In the genomic region with DNA sequence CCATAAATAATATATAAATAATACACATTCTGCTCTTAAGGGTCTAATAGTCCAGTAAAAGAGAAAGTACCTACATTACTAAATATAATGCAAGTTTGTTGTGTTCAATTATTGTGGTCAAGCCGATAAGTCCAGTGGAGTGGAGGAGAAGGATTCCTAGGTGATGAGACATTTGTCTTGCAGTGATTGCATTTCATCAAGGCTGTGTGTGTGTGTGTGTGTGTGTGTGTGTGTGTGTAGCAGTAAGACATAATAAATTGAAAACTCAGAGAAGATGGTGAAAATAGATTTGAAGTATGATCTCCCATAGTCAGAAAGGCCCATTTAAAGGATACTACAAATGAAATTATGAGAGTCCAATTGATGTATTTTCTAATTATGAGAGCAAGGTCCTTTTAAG, we compare ENCODE assay signal across 12 cellular contexts.
DNase-seq lines count a peak whose midpoint lies in the region; ATAC-seq and TF ChIP-seq lines count a peak whose summit lies in the region.
"Had no signal": no experiment of that assay in that cellular context is flagged by ENCODE, and none has a peak within 500 bp of the region (broad histone marks: within the 10 kb centered on the region; RNA-seq: fewer than 3 reads in every experiment).

No MANE protein-coding gene starts in this region.

- H3K36me3 ChIP-seq in HEK293 (ENCODE audit: control insufficient read depth in 2 of 2, insufficient read depth in 1 of 2, low read length in 2 of 2) (no peaks in the 10 kb centered on the region), transverse colon (no peaks in the 10 kb centered on the region)
- H3K36me3 ChIP-seq: neutrophil had no signal

- H3K9me3 Mint-ChIP-seq in activated CD8-positive, alpha-beta memory T cell treated with anti-CD3 and anti-CD28 coated beads, Interleukin-2, amount 10 ng/mL, durations not matched to agents 7 days and 5 days (ENCODE audit: low read depth), result peaks cover 6% of the 10 kb centered on the region

- POLR2A ChIA-PET in HEK293 (lab: Yijun Ruan, JAX), result no interaction called here

- TF ChIP-seq EP300 in transverse colon (IDR thresholded peaks at IDR 0.05; ENCODE audit: low read depth), result no peak

- H3K4me3 Mint-ChIP-seq in activated CD8-positive, alpha-beta memory T cell treated with anti-CD3 and anti-CD28 coated beads, Interleukin-2, amount 10 ng/mL, durations not matched to agents 7 days and 5 days, result no peak overlapping the region
- H3K4me3 Mint-ChIP-seq: central memory CD8-positive, alpha-beta T cell had no signal

- 61 to 65% methylated on average over 1 of the region's 1 CpG for WGBS in transverse colon (ENCODE audit: low coverage in 1 of 2), 2 donors

- no peaks in the 10 kb centered on the region for H3K27me3 Mint-ChIP-seq in activated CD8-positive, alpha-beta memory T cell treated with anti-CD3 and anti-CD28 coated beads, Interleukin-2, amount 10 ng/mL, durations not matched to agents 7 days and 5 days
- H3K27me3 Mint-ChIP-seq: central memory CD8-positive, alpha-beta T cell had no signal

- H3K4me3 ChIP-seq in HEK293 (ENCODE audit: low read depth, low read length) (no peak overlapping the region), transverse colon (no peak overlapping the region)

- H3K27ac ChIP-seq in HEK293 (ENCODE audit: extremely low read depth, low read depth, low read length) (0 out of 2 replicates have a peak overlapping the region, but pooled peaks have one; percentile 27), VCaP (peak overlapping the region; percentile 17; the same call in 1 of the 2 replicates), transverse colon (peak overlapping the region; percentile 4 to 57 (median 16))
- H3K27ac ChIP-seq: neutrophil had no signal

- in situ Hi-C loops in transverse colon (cut with MboI; ENCODE audit: low pct_ligation_motif_present in 1 of 4, low pct_unique_long_range_greater_than_20kb in 1 of 4, low sequenced_read_pairs in 3 of 4), result no loop called here

- no peak for TF ChIP-seq POLR2A in transverse colon (IDR thresholded peaks at IDR 0.05)

- no peaks in the 10 kb centered on the region for H3K27me3 ChIP-seq in transverse colon
- H3K27me3 ChIP-seq: neutrophil had no signal

- CTCF ChIA-PET in HEK293 (lab: Yijun Ruan, JAX), result no interaction called here
- CTCF ChIA-PET in activated CD8-positive, alpha-beta memory T cell treated with anti-CD3 and anti-CD28 coated beads, Interleukin-2, amount 10 ng/mL, durations not matched to agents 7 days and 5 days (lab: Charles Lee), result no interaction called here

- no peak for ATAC-seq in activated CD8-positive, alpha-beta memory T cell treated with anti-CD3 and anti-CD28 coated beads, Interleukin-2, amount 10 ng/mL, durations not matched to agents 7 days and 5 days

- TF ChIP-seq CTCF in HEK293 (tag by site-specific recombination; IDR thresholded peaks at IDR 0.05) (no peak), VCaP (conservative IDR thresholded peaks at IDR 0.05) (no peak), transverse colon (IDR thresholded peaks at IDR 0.05) (no peak)

- H3K36me3 Mint-ChIP-seq in activated CD8-positive, alpha-beta memory T cell treated with anti-CD3 and anti-CD28 coated beads, Interleukin-2, amount 10 ng/mL, durations not matched to agents 7 days and 5 days, result no peaks in the 10 kb centered on the region

- intact Hi-C loops in transverse colon (cut with DNase I; ENCODE audit: low total_unique reads), result no loop called here
- intact Hi-C loops in head of caudate nucleus (cut with DNase I), result no loop called here

- H3K4me1 Mint-ChIP-seq in activated CD8-positive, alpha-beta memory T cell treated with anti-CD3 and anti-CD28 coated beads, Interleukin-2, amount 10 ng/mL, durations not matched to agents 7 days and 5 days, result no peaks in the 10 kb centered on the region
- H3K4me1 Mint-ChIP-seq: central memory CD8-positive, alpha-beta T cell had no signal

- H3K9me3 ChIP-seq in HEK293 (ENCODE audit: control insufficient read depth, insufficient read depth, low read depth, low read length) (no peaks in the 10 kb centered on the region), transverse colon (no peaks in the 10 kb centered on the region)
- H3K9me3 ChIP-seq: neutrophil had no signal

- DNase-seq in iris pigment epithelial cell (ENCODE audit: low read depth), result peak; percentile 99
- no peak for DNase-seq in transverse colon
- no peak for DNase-seq in activated CD8-positive, alpha-beta memory T cell treated with anti-CD3 and anti-CD28 coated beads, Interleukin-2, amount 10 ng/mL, durations not matched to agents 7 days and 5 days
- no peak for DNase-seq in mucosa of gallbladder (ENCODE audit: low spot score)
- DNase-seq in effector CD4-positive, alpha-beta T cell, result no peak
- DNase-seq in head of caudate nucleus, result no peak
- DNase-seq: activated CD8-positive, alpha-beta memory T cell treated with anti-CD3 and anti-CD28 coated beads, Interleukin-2, amount 50 U/mL, for 4 hours; GF-D8 had no signal

- H3K4me1 ChIP-seq in HEK293 (ENCODE audit: control insufficient read depth, insufficient read depth, low read length) (peaks cover 12% of the 10 kb centered on the region), transverse colon (peaks cover 0 to 6% (median 0%) of the 10 kb centered on the region in 4 donors)

- H3K27ac Mint-ChIP-seq in activated CD8-positive, alpha-beta memory T cell treated with anti-CD3 and anti-CD28 coated beads, Interleukin-2, amount 10 ng/mL, durations not matched to agents 7 days and 5 days, result no peak overlapping the region

TF ChIP-seq in HEK293, 187 proteins besides CTCF, POLR2A, EP300 and RAD21:
- 0 out of 2 replicates have a peak, but pooled peaks have one; percentile 36 for TF ChIP-seq KLF8 (tag by site-specific recombination; IDR thresholded peaks at IDR 0.05)
- no peak for TF ChIP-seq ZNF133 (tag by site-specific recombination; IDR thresholded peaks at IDR 0.05)
- TF ChIP-seq ZNF335 (tag by site-specific recombination; conservative IDR thresholded peaks at IDR 0.05), result 0 out of 2 replicates have a peak, but pooled peaks have one; percentile 10
- TF ChIP-seq ZNF184 (tag by site-specific recombination; IDR thresholded peaks at IDR 0.05), result no peak
- TF ChIP-seq GLIS2 (tag by site-specific recombination; IDR thresholded peaks at IDR 0.05), result no peak
- TF ChIP-seq GLI4 (tag by site-specific recombination; IDR thresholded peaks at IDR 0.05), result 0 out of 2 replicates have a peak, but pooled peaks have one; percentile 43
- TF ChIP-seq, protein P1, sequence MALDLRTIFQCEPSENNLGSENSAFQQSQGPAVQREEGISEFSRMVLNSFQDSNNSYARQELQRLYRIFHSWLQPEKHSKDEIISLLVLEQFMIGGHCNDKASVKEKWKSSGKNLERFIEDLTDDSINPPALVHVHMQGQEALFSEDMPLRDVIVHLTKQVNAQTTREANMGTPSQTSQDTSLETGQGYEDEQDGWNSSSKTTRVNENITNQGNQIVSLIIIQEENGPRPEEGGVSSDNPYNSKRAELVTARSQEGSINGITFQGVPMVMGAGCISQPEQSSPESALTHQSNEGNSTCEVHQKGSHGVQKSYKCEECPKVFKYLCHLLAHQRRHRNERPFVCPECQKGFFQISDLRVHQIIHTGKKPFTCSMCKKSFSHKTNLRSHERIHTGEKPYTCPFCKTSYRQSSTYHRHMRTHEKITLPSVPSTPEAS (tag by site-specific recombination; IDR thresholded peaks at IDR 0.05), result peak; percentile 72
- peak; percentile 79 for TF ChIP-seq ZBTB17 (tag by site-specific recombination; IDR thresholded peaks at IDR 0.05)
- TF ChIP-seq ZNF366 (tag by site-specific recombination; conservative IDR thresholded peaks at IDR 0.05), result 0 out of 2 replicates have a peak, but pooled peaks have one; percentile 26
TF ChIP-seq in HEK293: peak in this region for 6.
